ENCODE assay signal across 24 cellular contexts in genomic region chr7:130454959-130455358, GRCh38.
"Had no signal": no experiment of that assay in that cellular context is flagged by ENCODE, and none has a peak within 500 bp of the region (broad histone marks: within the 10 kb centered on the region; RNA-seq: fewer than 3 reads in every experiment).

No MANE protein-coding gene starts in this region.

- H3K9me3 ChIP-seq: ovary, thoracic aorta, upper lobe of right lung had no signal

- H3K27ac Mint-ChIP-seq: mesothelial cell of epicardium; naive B cell; natural killer cell; progenitor cell of endocrine pancreas; stimulated activated naive B cell treated with anti-CD40 and anti-IgM and Interleukin-4, amounts not matched to agents 10 μg/mL and 1 μg/mL and 100 μg/mL, for 72 hours had no signal

- H3K27me3 ChIP-seq: left lung, ovary, right atrium auricular region, right lobe of liver, stomach, tibial artery, upper lobe of right lung had no signal

- H3K27me3 Mint-ChIP-seq: progenitor cell of endocrine pancreas; stimulated activated naive B cell treated with anti-CD40 and anti-IgM and Interleukin-4, amounts not matched to agents 10 μg/mL and 1 μg/mL and 100 μg/mL, for 72 hours had no signal

- DNase-seq: hippocampal formation; kidney glomerular epithelial cell; left cardiac atrium; left lung; lower lobe of right lung; mesendoderm; naive B cell; natural killer cell; ovary; right lobe of liver; stimulated activated CD4-positive, alpha-beta T cell treated with anti-CD3 and anti-CD28 coated beads, Interleukin-2, amount 100 ng/mL, for 24 hours; stimulated activated CD4-positive, alpha-beta T cell treated with anti-CD3 and anti-CD28 coated beads, Interleukin-4, amount 100 ng/mL, for 1 hour; stimulated activated naive B cell treated with anti-CD40 and anti-IgM and Interleukin-4, amounts not matched to agents 10 μg/mL and 1 μg/mL and 100 μg/mL, for 72 hours; stimulated activated naive CD8-positive, alpha-beta T cell treated with anti-CD3 and anti-CD28 coated beads, Interleukin-15, Interleukin-2, amounts not matched to agents 100 U/mL and 50 U/mL, for 24 hours; stomach; tibial artery; trophoblast cell; upper lobe of right lung had no signal

- H3K27ac ChIP-seq: left lung, lower lobe of right lung, ovary, right atrium auricular region, right lobe of liver, stomach, thoracic aorta, tibial artery, upper lobe of right lung had no signal

- H3K36me3 Mint-ChIP-seq: naive B cell had no signal

- H3K4me3 ChIP-seq: left lung, lower lobe of right lung, ovary, right atrium auricular region, right lobe of liver, smooth muscle cell, stomach, thoracic aorta, tibial artery, upper lobe of right lung had no signal

- H3K4me1 Mint-ChIP-seq: mesothelial cell of epicardium had no signal

- H3K36me3 ChIP-seq: left lung, lower lobe of right lung, ovary, right atrium auricular region, right lobe of liver, stomach, thoracic aorta, tibial artery, upper lobe of right lung had no signal

- H3K4me1 ChIP-seq: left lung, lower lobe of right lung, right atrium auricular region, right lobe of liver, stomach, tibial artery, upper lobe of right lung had no signal

- FAIRE-seq: urothelium cell line had no signal

- H3K4me2 ChIP-seq: smooth muscle cell had no signal

- H3K4me3 Mint-ChIP-seq: mesothelial cell of epicardium; naive B cell; natural killer cell; stimulated activated naive B cell treated with anti-CD40 and anti-IgM and Interleukin-4, amounts not matched to agents 10 μg/mL and 1 μg/mL and 100 μg/mL, for 72 hours had no signal
